In genomic region chr3:161222662-161223061, GRCh38 we compare ENCODE assay signal across 8 cellular contexts. TPM values are rescaled to one million over a fixed set of nuclear protein-coding genes. Genes with fewer than 3 reads are reported as not detected.
DNase-seq lines count a peak whose midpoint lies in the region; ATAC-seq, FAIRE-seq and TF ChIP-seq lines count a peak whose summit lies in the region.

No MANE protein-coding gene starts in this region.

- intact Hi-C loops in CD14-positive monocyte (cut with micrococcal nuclease) = no loop called here

- H3K36me3 Mint-ChIP-seq in CD14-positive monocyte = peaks cover 19% of the 10 kb centered on the region in 2 donors
- H3K36me3 Mint-ChIP-seq in natural killer cell treated with Interleukin-12 subunit alpha and Interleukin-12 subunit beta and Interleukin-15 and Interleukin-18, amount 100 ng/mL, for 72 hours = no peaks in the 10 kb centered on the region

- peak overlapping the region in 1 of 7 donors; percentile 25 for H3K27ac Mint-ChIP-seq in CD14-positive monocyte
- peak overlapping the region in 1 of 2 donors; percentile 85 for H3K27ac Mint-ChIP-seq in natural killer cell treated with Interleukin-12 subunit alpha and Interleukin-12 subunit beta and Interleukin-15 and Interleukin-18, amount 100 ng/mL, for 72 hours

- ATAC-seq in natural killer cell treated with Interleukin-12 subunit alpha and Interleukin-12 subunit beta and Interleukin-15 and Interleukin-18, amount 100 ng/mL, for 72 hours = no peak
- no peak for ATAC-seq in HG03095 (IDR thresholded peaks at IDR 0.05; ENCODE audit: unreplicated experiment)

- in situ Hi-C loops in KBM-7 (cut with MboI; ENCODE audit: low pct_unique_long_range_greater_than_20kb, low sequenced_read_pairs) = no loop called here

- peak overlapping the region; percentile 95 for H3K4me3 ChIP-seq in choroid plexus epithelial cell (ENCODE audit: low read depth, low read length)

- DNase-seq in CD14-positive monocyte (ENCODE audit: low spot score) (no peak), KBM-7 (peak; percentile 31), choroid plexus epithelial cell (ENCODE audit: low read depth) (peak; percentile 17), COLO829 (ENCODE audit: low spot score) (no peak), NCI-H2196 treated with DMSO at 0.1 percent for 48 hours (lab: John Stamatoyannopoulos, UW; ENCODE audit: unreplicated experiment) (no peak), D721Med (ENCODE audit: insufficient read length, low spot score) (no peak)
- no peak for DNase-seq in natural killer cell treated with Interleukin-12 subunit alpha and Interleukin-12 subunit beta and Interleukin-15 and Interleukin-18, amount 100 ng/mL, for 72 hours (ENCODE audit: low spot score)

- H3K27me3 Mint-ChIP-seq in CD14-positive monocyte (ENCODE audit: low read depth in 3 of 3) = no peaks in the 10 kb centered on the region
- no peaks in the 10 kb centered on the region for H3K27me3 Mint-ChIP-seq in natural killer cell treated with Interleukin-12 subunit alpha and Interleukin-12 subunit beta and Interleukin-15 and Interleukin-18, amount 100 ng/mL, for 72 hours

- no peak for FAIRE-seq in D721Med (lab: Jason Lieb, UNC)

- peaks cover 20% of the 10 kb centered on the region for H3K4me1 Mint-ChIP-seq in CD14-positive monocyte
- H3K4me1 Mint-ChIP-seq in natural killer cell treated with Interleukin-12 subunit alpha and Interleukin-12 subunit beta and Interleukin-15 and Interleukin-18, amount 100 ng/mL, for 72 hours (ENCODE audit: low read depth in 2 of 2) = peaks cover 10 to 20% of the 10 kb centered on the region in 2 donors

- H3K4me3 Mint-ChIP-seq in CD14-positive monocyte = peak overlapping the region; percentile 90 to 93
- H3K4me3 Mint-ChIP-seq in natural killer cell treated with Interleukin-12 subunit alpha and Interleukin-12 subunit beta and Interleukin-15 and Interleukin-18, amount 100 ng/mL, for 72 hours = peak overlapping the region; percentile 88

- no peak for TF ChIP-seq CTCF in CD14-positive monocyte (IDR thresholded peaks at IDR 0.05)
- TF ChIP-seq CTCF in choroid plexus epithelial cell (conservative IDR thresholded peaks at IDR 0.05; ENCODE audit: low read depth, low read length) = no peak
- no peak for TF ChIP-seq CTCF in D721Med (IDR thresholded peaks at IDR 0.05; ENCODE audit: insufficient read depth, missing control alignments)

- H3K9me3 Mint-ChIP-seq in CD14-positive monocyte = peaks cover 0 to 4% (median 0%) of the 10 kb centered on the region in 7 donors
- H3K9me3 Mint-ChIP-seq in natural killer cell treated with Interleukin-12 subunit alpha and Interleukin-12 subunit beta and Interleukin-15 and Interleukin-18, amount 100 ng/mL, for 72 hours = no peaks in the 10 kb centered on the region

RNA-seq across cellular contexts. Expression of gene NMD3, which starts 1.6 kb away (rescaled TPM):
- 10 to 100 TPM; 20.7 to 30.0 TPM for polyA plus RNA-seq in CD14-positive monocyte
- 10 to 100 TPM; 51.8 to 66.8 TPM for total RNA-seq in natural killer cell treated with Interleukin-12 subunit alpha and Interleukin-12 subunit beta and Interleukin-15 and Interleukin-18, amount 100 ng/mL, for 72 hours

Comparison
In these comparisons a context has a peak if more than half of its experiments do, and no peak if none do; other contexts are left out.
1. DNase-seq: peak in KBM-7 (single experiment) and choroid plexus epithelial cell (single experiment); none in CD14-positive monocyte (single experiment), natural killer cell treated with Interleukin-12 subunit alpha and Interleukin-12 subunit beta and Interleukin-15 and Interleukin-18, amount 100 ng/mL, for 72 hours (single experiment), COLO829 (single experiment), NCI-H2196 treated with DMSO at 0.1 percent for 48 hours (single experiment) and D721Med (single experiment).